7 cellular contexts compared by ENCODE assay signal in genomic region chr10:58512470-58513188, GRCh38. TPM values are rescaled to one million over a fixed set of nuclear protein-coding genes. Genes with fewer than 3 reads are reported as not detected.
A peak's percentile ranks its signal among the peaks of the same experiment; 100 is the strongest.
DNase-seq lines count a peak whose midpoint lies in the region; ATAC-seq and TF ChIP-seq lines count a peak whose summit lies in the region.

TSS of gene BICC1 (plus strand) at chr10:58512872. CDS start at chr10:58513144, 272 bp downstream.

- TF ChIP-seq CTCF in GM13977 (IDR thresholded peaks at IDR 0.05; ENCODE audit: extremely low read depth, insufficient read depth, missing control alignments) (no peak), IMR-90 (conservative IDR thresholded peaks at IDR 0.05; ENCODE audit: low read depth, low read length) (no peak), nephron (IDR thresholded peaks at IDR 0.05; ENCODE audit: unreplicated experiment in 3 of 3) (no peak)

- peaks cover 10% of the 10 kb centered on the region for H3K4me1 Mint-ChIP-seq in activated T-cell treated with anti-CD3 and anti-CD28 coated beads, Interleukin-2, amount 50 U/mL, for 4 hours (ENCODE audit: low read depth)
- peaks cover 10% of the 10 kb centered on the region for H3K4me1 Mint-ChIP-seq in nephron

- peak within 1 kb of the TSS; percentile 93 to 97 (median 94) for H3K27ac Mint-ChIP-seq in nephron

- H3K9ac ChIP-seq in IMR-90 (ENCODE audit: low read depth, low read length): peak within 1 kb of the TSS; percentile 94

- peak within 1 kb of the TSS; percentile 98 for H3K14ac ChIP-seq in IMR-90 (replicated peaks; ENCODE audit: low read depth, low read length)

- H3K4ac ChIP-seq in IMR-90 (ENCODE audit: low read depth, low read length): peak within 1 kb of the TSS; percentile 92

- H3K9me1 ChIP-seq in IMR-90 (ENCODE audit: insufficient read depth, low read length): no peaks in the 10 kb centered on the region

- 0 out of 2 replicates have a peak, but pooled peaks have one; percentile 12 for TF ChIP-seq RAD21 in IMR-90 (IDR thresholded peaks at IDR 0.05; ENCODE audit: low read length)

- in situ Hi-C loops in GM13977 (cut with MboI; ENCODE audit: low pct_unique_long_range_greater_than_20kb, low sequenced_read_pairs, unreplicated experiment) (no loop called here), IMR-90 (cut with MboI; ENCODE audit: low sequenced_read_pairs) (no loop called here)

- H3K18ac ChIP-seq in IMR-90 (ENCODE audit: low read depth, low read length): peak within 1 kb of the TSS; percentile 88

- H3K9me3 Mint-ChIP-seq in activated T-cell treated with anti-CD3 and anti-CD28 coated beads, Interleukin-2, amount 50 U/mL, for 4 hours: no peaks in the 10 kb centered on the region
- no peaks in the 10 kb centered on the region for H3K9me3 Mint-ChIP-seq in nephron

- peak within 1 kb of the TSS; percentile 79; the same call in 2 of the 3 replicates for H2BK15ac ChIP-seq in IMR-90 (ENCODE audit: low read depth, low read length)

- peak within 1 kb of the TSS; percentile 96 for H4K5ac ChIP-seq in IMR-90 (ENCODE audit: low read depth, low read length)

- H2BK5ac ChIP-seq in IMR-90 (ENCODE audit: low read depth, low read length, poor library complexity, severe bottlenecking): peak within 1 kb of the TSS; percentile 97

- H2BK120ac ChIP-seq in IMR-90 (ENCODE audit: low read depth, low read length): peak within 1 kb of the TSS; percentile 89

- H3K4me3 ChIP-seq in IMR-90 (ENCODE audit: insufficient read depth, low read depth, low read length): peak within 1 kb of the TSS; percentile 72

- H2AFZ ChIP-seq in IMR-90 (replicated peaks; ENCODE audit: low read length, poor library complexity): peak within 1 kb of the TSS; percentile 94

- no peak for TF ChIP-seq POLR2A in IMR-90 (IDR thresholded peaks at IDR 0.05; ENCODE audit: low read depth, low read length)

- H3K79me1 ChIP-seq in IMR-90 (ENCODE audit: low read depth in 1 of 2, low read length in 2 of 2): peaks cover 5 to 25% of the 10 kb centered on the region in 2 experiments; a peak in 3 of 4 replicates

- intact Hi-C loops in IMR-90 (cut with micrococcal nuclease): loop anchor here (1.0 to 2.0 kb wide), 3 partner anchors 54 to 98 kb away; no protein-coding TSS in a partner anchor

- ATAC-seq in IMR-90 (ENCODE audit: low read depth): peak; percentile 85
- peak; percentile 57 to 66 for ATAC-seq in activated T-cell treated with anti-CD3 and anti-CD28 coated beads, Interleukin-2, amount 50 U/mL, for 4 hours
- no peak for ATAC-seq in GM21619 (IDR thresholded peaks at IDR 0.05; ENCODE audit: unreplicated experiment)

- no peaks in the 10 kb centered on the region for H3K27me3 ChIP-seq in IMR-90 (ENCODE audit: control insufficient read depth, insufficient read depth, low read length)

- H3K36me3 ChIP-seq in IMR-90 (ENCODE audit: control insufficient read depth, insufficient read depth, low read length): no peaks in the 10 kb centered on the region

- peak within 1 kb of the TSS; percentile 82 for H2AK5ac ChIP-seq in IMR-90 (ENCODE audit: low read depth, low read length)

- no peaks in the 10 kb centered on the region for H3K9me3 ChIP-seq in IMR-90 (ENCODE audit: control insufficient read depth, insufficient read depth, low read length)

- H4K8ac ChIP-seq in IMR-90 (ENCODE audit: low read depth in 2 of 2, low read length in 2 of 2): peak within 1 kb of the TSS; percentile 37 to 82; a peak in 3 of 4 replicates

- H2AK9ac ChIP-seq in IMR-90 (replicated peaks; ENCODE audit: low read depth, low read length, poor library complexity): peak within 1 kb of the TSS; percentile 48

- POLR2A ChIA-PET in IMR-90 (lab: Charles Lee; ENCODE audit: unreplicated experiment): no interaction called here

- peak within 1 kb of the TSS; percentile 80 for H2BK20ac ChIP-seq in IMR-90 (ENCODE audit: low read depth, low read length)

- CTCF ChIA-PET in IMR-90 (lab: Yijun Ruan, JAX): interaction anchor here (0.6 kb wide), 1 partner anchor 269 kb away, joined by 3 read pairs; no protein-coding TSS in a partner anchor

- peak within 1 kb of the TSS; percentile 100 for H3K23ac ChIP-seq in IMR-90 (ENCODE audit: low read depth, low read length)

- H3K36me3 Mint-ChIP-seq in activated T-cell treated with anti-CD3 and anti-CD28 coated beads, Interleukin-2, amount 50 U/mL, for 4 hours (ENCODE audit: insufficient read depth): no peaks in the 10 kb centered on the region
- no peaks in the 10 kb centered on the region for H3K36me3 Mint-ChIP-seq in nephron (ENCODE audit: low read depth)

- H3K27me3 Mint-ChIP-seq in activated T-cell treated with anti-CD3 and anti-CD28 coated beads, Interleukin-2, amount 50 U/mL, for 4 hours (ENCODE audit: low read depth): peaks cover 21% of the 10 kb centered on the region
- peaks cover 8% of the 10 kb centered on the region for H3K27me3 Mint-ChIP-seq in nephron (ENCODE audit: low read depth)

- peak within 1 kb of the TSS; percentile 64 for H3K4me3 Mint-ChIP-seq in activated T-cell treated with anti-CD3 and anti-CD28 coated beads, Interleukin-2, amount 50 U/mL, for 4 hours
- peak within 1 kb of the TSS; percentile 94 to 98 (median 96) for H3K4me3 Mint-ChIP-seq in nephron

- peaks cover 7% of the 10 kb centered on the region; the same call in 1 of the 2 replicates for H4K20me1 ChIP-seq in IMR-90 (ENCODE audit: insufficient read depth, low read length)

- peak within 1 kb of the TSS; percentile 91 for H3K56ac ChIP-seq in IMR-90 (ENCODE audit: extremely low read depth, insufficient read depth, low read length)

- dilution Hi-C loops in IMR-90 (cut with HindIII; ENCODE audit: low sequenced_read_pairs, unreplicated experiment): no loop called here

- 1% methylated on average over 25 of the region's 83 CpGs; no CpG with 5 or more reads in 1 of the 2 experiments for WGBS in IMR-90 (ENCODE audit: extremely low coverage in 2 of 2, insufficient read length in 1 of 2), 2 experiments

- H3K4me1 ChIP-seq in IMR-90 (ENCODE audit: control insufficient read depth, insufficient read depth, low read length): peaks cover 7% of the 10 kb centered on the region

- BruUV-seq in IMR-90 (replicated peaks; lab: Mats Ljungman, UMichigan): no TSS peak

- peak within 1 kb of the TSS; percentile 99 for H3K4me2 ChIP-seq in IMR-90 (ENCODE audit: low read depth, low read length)

- peak within 1 kb of the TSS; percentile 86 for H3K27ac ChIP-seq in IMR-90 (ENCODE audit: insufficient read depth, low read length)

- DNase-seq in GM13977 (ENCODE audit: low spot score) (peak; percentile 46), IMR-90 (peak; percentile 38), globus pallidus (ENCODE audit: low spot score) (peak; percentile 26), SHP77 treated with DMSO at 0.1 percent for 48 hours (lab: John Stamatoyannopoulos, UW) (no peak)
- no peak for DNase-seq in activated T-cell treated with anti-CD3 and anti-CD28 coated beads, Interleukin-2, amount 50 U/mL, for 4 hours

- peak within 1 kb of the TSS; percentile 84 for H4K91ac ChIP-seq in IMR-90 (ENCODE audit: insufficient read depth, low read depth, low read length)

TF ChIP-seq in IMR-90, 13 proteins besides CTCF, POLR2A, EP300 and RAD21:
- TF ChIP-seq MXI1 (IDR thresholded peaks at IDR 0.05; ENCODE audit: borderline replicate concordance, low read depth, low read length) (peak; percentile 39; the same call in 1 of the 2 replicates), NFE2L2 (IDR thresholded peaks at IDR 0.05; ENCODE audit: low read depth, low read length) (no peak), MAZ (IDR thresholded peaks at IDR 0.05; ENCODE audit: borderline replicate concordance, low read depth, low read length) (peak; percentile 70; the same call in 1 of the 2 replicates), USF2 (IDR thresholded peaks at IDR 0.05; ENCODE audit: low read depth, low read length) (peak; percentile 92), RFX5 (IDR thresholded peaks at IDR 0.05; ENCODE audit: low read depth, low read length) (no peak), MAFK (IDR thresholded peaks at IDR 0.05; ENCODE audit: low read depth, low read length) (no peak), RCOR1 (IDR thresholded peaks at IDR 0.05; ENCODE audit: insufficient replicate concordance, low read length) (no peak), BHLHE40 (IDR thresholded peaks at IDR 0.05; ENCODE audit: low read depth, low read length) (no peak), CHD1 (IDR thresholded peaks at IDR 0.05; ENCODE audit: low read depth, low read length) (no peak), FOS (IDR thresholded peaks at IDR 0.05; ENCODE audit: low read depth, low read length) (no peak), ELK1 (IDR thresholded peaks at IDR 0.05; ENCODE audit: borderline replicate concordance, low read depth, low read length) (no peak), CEBPB (IDR thresholded peaks at IDR 0.05; ENCODE audit: low read depth, low read length) (no peak), SMC3 (IDR thresholded peaks at IDR 0.05; ENCODE audit: low read depth, low read length) (no peak)

RNA-seq across cellular contexts. Expression of gene BICC1, which starts in this region (rescaled TPM):
- 38.9 and 42.5 TPM in 2 replicates for total RNA-seq in IMR-90 (2012; rRNA removed)
- polyA plus RNA-seq in IMR-90 (2012; rRNA removed): 5.1 and 5.7 TPM in 2 replicates
- polyA plus RNA-seq in IMR-90 (2012; cell fraction: cytosol; rRNA removed): 2.4 and 3.0 TPM in 2 replicates
- 1.6 and 8.7 TPM in 2 replicates for polyA plus RNA-seq in IMR-90 (2012; cell fraction: nucleus; rRNA removed; ENCODE audit: low replicate concordance)
- not detected for total RNA-seq in activated T-cell treated with anti-CD3 and anti-CD28 coated beads, Interleukin-2, amount 50 U/mL, for 4 hours

Comparison
In these comparisons a context has a peak if more than half of its experiments do, and no peak if none do; other contexts are left out.
1. RNA of gene BICC1 (total RNA-seq): 38.9 to 42.5 TPM in IMR-90; not detected in activated T-cell treated with anti-CD3 and anti-CD28 coated beads, Interleukin-2, amount 50 U/mL, for 4 hours; every median in the first group is over 10 times any median in the second.
2. Peak in ATAC-seq in activated T-cell treated with anti-CD3 and anti-CD28 coated beads, Interleukin-2, amount 50 U/mL, for 4 hours; RNA of the gene not detected or under 1 TPM.
3. DNase-seq: peak in GM13977 (single experiment), IMR-90 (single experiment) and globus pallidus (single experiment); none in activated T-cell treated with anti-CD3 and anti-CD28 coated beads, Interleukin-2, amount 50 U/mL, for 4 hours (single experiment) and SHP77 treated with DMSO at 0.1 percent for 48 hours (single experiment).